In the genomic region with DNA sequence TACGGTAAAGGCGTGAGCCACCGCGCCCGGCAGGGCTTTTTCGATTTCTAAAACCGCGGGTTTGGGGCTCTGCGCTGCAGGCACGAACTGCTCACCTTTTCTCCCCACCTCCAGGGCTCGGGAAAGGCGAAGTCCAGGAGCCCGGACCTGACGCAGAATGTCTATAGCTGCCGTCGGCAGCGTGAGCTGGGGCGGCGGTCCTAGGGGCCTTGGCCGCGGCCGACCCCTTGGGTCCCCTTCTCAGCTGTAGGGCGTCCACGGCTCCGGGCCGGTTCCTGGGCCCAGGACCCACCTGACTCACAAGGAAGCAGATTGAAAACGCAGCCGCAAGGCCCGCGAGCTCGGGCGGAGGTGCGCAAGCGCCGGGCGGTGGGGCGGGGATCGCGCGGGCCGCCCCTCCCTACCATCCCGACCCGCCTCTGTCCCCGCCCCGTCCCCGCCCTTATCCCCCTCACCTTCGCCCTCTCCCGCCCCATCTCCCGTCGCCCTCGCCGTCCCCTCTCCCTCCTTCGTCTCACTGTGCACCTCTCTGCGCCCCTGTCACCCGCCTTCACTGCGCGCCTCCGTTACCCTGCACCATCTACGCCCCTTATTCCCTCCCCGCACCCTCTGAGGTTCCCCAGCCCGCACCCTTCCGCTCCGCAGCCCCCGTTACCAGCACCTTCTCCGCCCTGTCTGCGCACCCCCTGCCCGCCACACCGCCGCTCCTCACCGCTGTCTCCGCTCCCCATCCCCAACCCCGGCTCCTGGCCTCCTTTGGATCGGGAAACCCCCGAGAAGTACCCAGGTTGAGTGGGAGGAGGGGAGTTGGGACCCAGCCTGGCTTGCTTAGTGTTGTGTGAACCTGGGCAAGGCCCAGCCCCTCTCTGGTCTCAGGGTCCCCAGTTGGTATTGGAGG, we compare ENCODE assay signal across 1 cellular context.
TF ChIP-seq lines count a peak whose summit lies in the region.

A gene with protein sequence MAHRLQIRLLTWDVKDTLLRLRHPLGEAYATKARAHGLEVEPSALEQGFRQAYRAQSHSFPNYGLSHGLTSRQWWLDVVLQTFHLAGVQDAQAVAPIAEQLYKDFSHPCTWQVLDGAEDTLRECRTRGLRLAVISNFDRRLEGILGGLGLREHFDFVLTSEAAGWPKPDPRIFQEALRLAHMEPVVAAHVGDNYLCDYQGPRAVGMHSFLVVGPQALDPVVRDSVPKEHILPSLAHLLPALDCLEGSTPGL (minus strand): TSS at position 353 of the 898 bp plus-strand sequence. CDS start 2,632 bp downstream, outside the sequence.

TF ChIP-seq in GM12878, 131 proteins besides CTCF, POLR2A, EP300 and RAD21 (continued from another document and continues in another):
- TF ChIP-seq, protein P1, sequence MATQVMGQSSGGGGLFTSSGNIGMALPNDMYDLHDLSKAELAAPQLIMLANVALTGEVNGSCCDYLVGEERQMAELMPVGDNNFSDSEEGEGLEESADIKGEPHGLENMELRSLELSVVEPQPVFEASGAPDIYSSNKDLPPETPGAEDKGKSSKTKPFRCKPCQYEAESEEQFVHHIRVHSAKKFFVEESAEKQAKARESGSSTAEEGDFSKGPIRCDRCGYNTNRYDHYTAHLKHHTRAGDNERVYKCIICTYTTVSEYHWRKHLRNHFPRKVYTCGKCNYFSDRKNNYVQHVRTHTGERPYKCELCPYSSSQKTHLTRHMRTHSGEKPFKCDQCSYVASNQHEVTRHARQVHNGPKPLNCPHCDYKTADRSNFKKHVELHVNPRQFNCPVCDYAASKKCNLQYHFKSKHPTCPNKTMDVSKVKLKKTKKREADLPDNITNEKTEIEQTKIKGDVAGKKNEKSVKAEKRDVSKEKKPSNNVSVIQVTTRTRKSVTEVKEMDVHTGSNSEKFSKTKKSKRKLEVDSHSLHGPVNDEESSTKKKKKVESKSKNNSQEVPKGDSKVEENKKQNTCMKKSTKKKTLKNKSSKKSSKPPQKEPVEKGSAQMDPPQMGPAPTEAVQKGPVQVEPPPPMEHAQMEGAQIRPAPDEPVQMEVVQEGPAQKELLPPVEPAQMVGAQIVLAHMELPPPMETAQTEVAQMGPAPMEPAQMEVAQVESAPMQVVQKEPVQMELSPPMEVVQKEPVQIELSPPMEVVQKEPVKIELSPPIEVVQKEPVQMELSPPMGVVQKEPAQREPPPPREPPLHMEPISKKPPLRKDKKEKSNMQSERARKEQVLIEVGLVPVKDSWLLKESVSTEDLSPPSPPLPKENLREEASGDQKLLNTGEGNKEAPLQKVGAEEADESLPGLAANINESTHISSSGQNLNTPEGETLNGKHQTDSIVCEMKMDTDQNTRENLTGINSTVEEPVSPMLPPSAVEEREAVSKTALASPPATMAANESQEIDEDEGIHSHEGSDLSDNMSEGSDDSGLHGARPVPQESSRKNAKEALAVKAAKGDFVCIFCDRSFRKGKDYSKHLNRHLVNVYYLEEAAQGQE (IDR thresholded peaks at IDR 0.05; ENCODE audit: low read depth, low read length) = no peak
- TF ChIP-seq SUZ12 (IDR thresholded peaks at IDR 0.05; ENCODE audit: unreplicated experiment) (no peak), DPF2 (IDR thresholded peaks at IDR 0.05) (no peak; the same call in 1 of the 2 replicates), ASH2L (IDR thresholded peaks at IDR 0.05; ENCODE audit: borderline replicate concordance, low read depth) (no peak), NFXL1 (IDR thresholded peaks at IDR 0.05; ENCODE audit: borderline replicate concordance) (no peak), BMI1 (IDR thresholded peaks at IDR 0.05; ENCODE audit: borderline replicate concordance) (no peak), TCF3 (IDR thresholded peaks at IDR 0.05; ENCODE audit: borderline replicate concordance, insufficient read depth, low read depth, low read length) (0 out of 2 replicates have a peak, but pooled peaks have one; percentile 30), KAT2A (conservative IDR thresholded peaks at IDR 0.05; ENCODE audit: control insufficient read depth, low read depth, low read length) (no peak), MEF2A (IDR thresholded peaks at IDR 0.05; ENCODE audit: insufficient read depth, low read depth, low read length) (no peak), SP1 (IDR thresholded peaks at IDR 0.05; ENCODE audit: low read depth, low read length) (peak; percentile 14), TAF1 (IDR thresholded peaks at IDR 0.05; ENCODE audit: borderline replicate concordance, low read depth, low read length) (peak; percentile 49; the same call in 1 of the 2 replicates), SREBF2 (IDR thresholded peaks at IDR 0.05; ENCODE audit: low read length) (no peak), CHD2 (IDR thresholded peaks at IDR 0.05; ENCODE audit: borderline replicate concordance, low read depth, low read length) (0 out of 2 replicates have a peak, but pooled peaks have one; percentile 28), SMC3 (IDR thresholded peaks at IDR 0.05; ENCODE audit: borderline replicate concordance, low read length) (no peak), HCFC1 (IDR thresholded peaks at IDR 0.05; ENCODE audit: low read length) (no peak), EED (IDR thresholded peaks at IDR 0.05; ENCODE audit: low read depth) (0 out of 2 replicates have a peak, but pooled peaks have one; percentile 14), KDM1A (IDR thresholded peaks at IDR 0.05; ENCODE audit: borderline replicate concordance) (no peak), RB1 (IDR thresholded peaks at IDR 0.05; ENCODE audit: borderline replicate concordance) (no peak), YY1 (IDR thresholded peaks at IDR 0.05; ENCODE audit: low read depth, low read length) (no peak), EGR1 (IDR thresholded peaks at IDR 0.05; ENCODE audit: borderline replicate concordance in 1 of 2, low read depth in 2 of 2, low read length in 2 of 2) (no peak), SMAD1 (IDR thresholded peaks at IDR 0.05; ENCODE audit: low read depth, partially characterized antibody) (no peak), SIN3A (IDR thresholded peaks at IDR 0.05; ENCODE audit: low read depth, low read length) (no peak), TARDBP (IDR thresholded peaks at IDR 0.05; ENCODE audit: borderline replicate concordance) (no peak), NBN (IDR thresholded peaks at IDR 0.05) (peak; percentile 67; the same call in 1 of the 2 replicates), GATAD2B (conservative IDR thresholded peaks at IDR 0.05; ENCODE audit: low read depth) (peak; percentile 54), SRF (IDR thresholded peaks at IDR 0.05; ENCODE audit: low read depth in 2 of 2, low read length in 2 of 2) (no peak), POLR2AphosphoS2 (IDR thresholded peaks at IDR 0.05; ENCODE audit: low read depth, low read length) (0 out of 2 replicates have a peak, but pooled peaks have one; percentile 27), SMARCA5 (IDR thresholded peaks at IDR 0.05) (peak; percentile 61; the same call in 1 of the 2 replicates), ESRRA (IDR thresholded peaks at IDR 0.05; ENCODE audit: low read length) (no peak), CHD1 (IDR thresholded peaks at IDR 0.05; ENCODE audit: low read depth, low read length) (no peak), NRF1 (conservative IDR thresholded peaks at IDR 0.05; ENCODE audit: low read depth, low read length) (peak; percentile 83), RUNX3 (IDR thresholded peaks at IDR 0.05; ENCODE audit: low read length) (0 out of 2 replicates have a peak, but pooled peaks have one; percentile 28), RAD51 (IDR thresholded peaks at IDR 0.05) (no peak), IKZF1 (conservative IDR thresholded peaks at IDR 0.05) (peak; percentile 75), MTA2 (IDR thresholded peaks at IDR 0.05; ENCODE audit: low read depth) (no peak), ZNF207 (IDR thresholded peaks at IDR 0.05; ENCODE audit: borderline replicate concordance) (no peak; the same call in 1 of the 2 replicates), STAT3 (IDR thresholded peaks at IDR 0.05; ENCODE audit: low read depth, low read length) (no peak), BHLHE40 (IDR thresholded peaks at IDR 0.05; ENCODE audit: borderline replicate concordance in 1 of 2, low read depth in 2 of 2, low read length in 1 of 2) (peak in 1 of 2 experiments; percentile 31; a peak in 1 of 4 replicates), CEBPB (IDR thresholded peaks at IDR 0.05; ENCODE audit: borderline replicate concordance in 1 of 2, low read depth in 2 of 2, low read length in 2 of 2) (no peak), ZBED1 (IDR thresholded peaks at IDR 0.05; ENCODE audit: borderline replicate concordance) (no peak), ZNF384 (IDR thresholded peaks at IDR 0.05; ENCODE audit: borderline replicate concordance, low read depth, low read length) (no peak)
- TF ChIP-seq, protein P2, sequence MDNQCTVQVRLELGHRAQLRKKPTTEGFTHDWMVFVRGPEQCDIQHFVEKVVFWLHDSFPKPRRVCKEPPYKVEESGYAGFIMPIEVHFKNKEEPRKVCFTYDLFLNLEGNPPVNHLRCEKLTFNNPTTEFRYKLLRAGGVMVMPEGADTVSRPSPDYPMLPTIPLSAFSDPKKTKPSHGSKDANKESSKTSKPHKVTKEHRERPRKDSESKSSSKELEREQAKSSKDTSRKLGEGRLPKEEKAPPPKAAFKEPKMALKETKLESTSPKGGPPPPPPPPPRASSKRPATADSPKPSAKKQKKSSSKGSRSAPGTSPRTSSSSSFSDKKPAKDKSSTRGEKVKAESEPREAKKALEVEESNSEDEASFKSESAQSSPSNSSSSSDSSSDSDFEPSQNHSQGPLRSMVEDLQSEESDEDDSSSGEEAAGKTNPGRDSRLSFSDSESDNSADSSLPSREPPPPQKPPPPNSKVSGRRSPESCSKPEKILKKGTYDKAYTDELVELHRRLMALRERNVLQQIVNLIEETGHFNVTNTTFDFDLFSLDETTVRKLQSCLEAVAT (IDR thresholded peaks at IDR 0.05) = 0 out of 2 replicates have a peak, but pooled peaks have one; percentile 27
- TF ChIP-seq, protein P3, sequence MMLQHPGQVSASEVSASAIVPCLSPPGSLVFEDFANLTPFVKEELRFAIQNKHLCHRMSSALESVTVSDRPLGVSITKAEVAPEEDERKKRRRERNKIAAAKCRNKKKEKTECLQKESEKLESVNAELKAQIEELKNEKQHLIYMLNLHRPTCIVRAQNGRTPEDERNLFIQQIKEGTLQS (IDR thresholded peaks at IDR 0.05; ENCODE audit: borderline replicate concordance, extremely low read depth, low read depth, low read length) = no peak
- TF ChIP-seq, protein P4, sequence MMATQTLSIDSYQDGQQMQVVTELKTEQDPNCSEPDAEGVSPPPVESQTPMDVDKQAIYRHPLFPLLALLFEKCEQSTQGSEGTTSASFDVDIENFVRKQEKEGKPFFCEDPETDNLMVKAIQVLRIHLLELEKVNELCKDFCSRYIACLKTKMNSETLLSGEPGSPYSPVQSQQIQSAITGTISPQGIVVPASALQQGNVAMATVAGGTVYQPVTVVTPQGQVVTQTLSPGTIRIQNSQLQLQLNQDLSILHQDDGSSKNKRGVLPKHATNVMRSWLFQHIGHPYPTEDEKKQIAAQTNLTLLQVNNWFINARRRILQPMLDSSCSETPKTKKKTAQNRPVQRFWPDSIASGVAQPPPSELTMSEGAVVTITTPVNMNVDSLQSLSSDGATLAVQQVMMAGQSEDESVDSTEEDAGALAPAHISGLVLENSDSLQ (IDR thresholded peaks at IDR 0.05) = no peak
- TF ChIP-seq, protein P5, sequence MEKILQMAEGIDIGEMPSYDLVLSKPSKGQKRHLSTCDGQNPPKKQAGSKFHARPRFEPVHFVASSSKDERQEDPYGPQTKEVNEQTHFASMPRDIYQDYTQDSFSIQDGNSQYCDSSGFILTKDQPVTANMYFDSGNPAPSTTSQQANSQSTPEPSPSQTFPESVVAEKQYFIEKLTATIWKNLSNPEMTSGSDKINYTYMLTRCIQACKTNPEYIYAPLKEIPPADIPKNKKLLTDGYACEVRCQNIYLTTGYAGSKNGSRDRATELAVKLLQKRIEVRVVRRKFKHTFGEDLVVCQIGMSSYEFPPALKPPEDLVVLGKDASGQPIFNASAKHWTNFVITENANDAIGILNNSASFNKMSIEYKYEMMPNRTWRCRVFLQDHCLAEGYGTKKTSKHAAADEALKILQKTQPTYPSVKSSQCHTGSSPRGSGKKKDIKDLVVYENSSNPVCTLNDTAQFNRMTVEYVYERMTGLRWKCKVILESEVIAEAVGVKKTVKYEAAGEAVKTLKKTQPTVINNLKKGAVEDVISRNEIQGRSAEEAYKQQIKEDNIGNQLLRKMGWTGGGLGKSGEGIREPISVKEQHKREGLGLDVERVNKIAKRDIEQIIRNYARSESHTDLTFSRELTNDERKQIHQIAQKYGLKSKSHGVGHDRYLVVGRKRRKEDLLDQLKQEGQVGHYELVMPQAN (conservative IDR thresholded peaks at IDR 0.05) = peak; percentile 65; the same call in 1 of the 2 replicates
- TF ChIP-seq, protein P6, sequence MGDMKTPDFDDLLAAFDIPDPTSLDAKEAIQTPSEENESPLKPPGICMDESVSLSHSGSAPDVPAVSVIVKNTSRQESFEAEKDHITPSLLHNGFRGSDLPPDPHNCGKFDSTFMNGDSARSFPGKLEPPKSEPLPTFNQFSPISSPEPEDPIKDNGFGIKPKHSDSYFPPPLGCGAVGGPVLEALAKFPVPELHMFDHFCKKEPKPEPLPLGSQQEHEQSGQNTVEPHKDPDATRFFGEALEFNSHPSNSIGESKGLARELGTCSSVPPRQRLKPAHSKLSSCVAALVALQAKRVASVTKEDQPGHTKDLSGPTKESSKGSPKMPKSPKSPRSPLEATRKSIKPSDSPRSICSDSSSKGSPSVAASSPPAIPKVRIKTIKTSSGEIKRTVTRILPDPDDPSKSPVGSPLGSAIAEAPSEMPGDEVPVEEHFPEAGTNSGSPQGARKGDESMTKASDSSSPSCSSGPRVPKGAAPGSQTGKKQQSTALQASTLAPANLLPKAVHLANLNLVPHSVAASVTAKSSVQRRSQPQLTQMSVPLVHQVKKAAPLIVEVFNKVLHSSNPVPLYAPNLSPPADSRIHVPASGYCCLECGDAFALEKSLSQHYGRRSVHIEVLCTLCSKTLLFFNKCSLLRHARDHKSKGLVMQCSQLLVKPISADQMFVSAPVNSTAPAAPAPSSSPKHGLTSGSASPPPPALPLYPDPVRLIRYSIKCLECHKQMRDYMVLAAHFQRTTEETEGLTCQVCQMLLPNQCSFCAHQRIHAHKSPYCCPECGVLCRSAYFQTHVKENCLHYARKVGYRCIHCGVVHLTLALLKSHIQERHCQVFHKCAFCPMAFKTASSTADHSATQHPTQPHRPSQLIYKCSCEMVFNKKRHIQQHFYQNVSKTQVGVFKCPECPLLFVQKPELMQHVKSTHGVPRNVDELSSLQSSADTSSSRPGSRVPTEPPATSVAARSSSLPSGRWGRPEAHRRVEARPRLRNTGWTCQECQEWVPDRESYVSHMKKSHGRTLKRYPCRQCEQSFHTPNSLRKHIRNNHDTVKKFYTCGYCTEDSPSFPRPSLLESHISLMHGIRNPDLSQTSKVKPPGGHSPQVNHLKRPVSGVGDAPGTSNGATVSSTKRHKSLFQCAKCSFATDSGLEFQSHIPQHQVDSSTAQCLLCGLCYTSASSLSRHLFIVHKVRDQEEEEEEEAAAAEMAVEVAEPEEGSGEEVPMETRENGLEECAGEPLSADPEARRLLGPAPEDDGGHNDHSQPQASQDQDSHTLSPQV (IDR thresholded peaks at IDR 0.05) = no peak
- TF ChIP-seq, protein P7, sequence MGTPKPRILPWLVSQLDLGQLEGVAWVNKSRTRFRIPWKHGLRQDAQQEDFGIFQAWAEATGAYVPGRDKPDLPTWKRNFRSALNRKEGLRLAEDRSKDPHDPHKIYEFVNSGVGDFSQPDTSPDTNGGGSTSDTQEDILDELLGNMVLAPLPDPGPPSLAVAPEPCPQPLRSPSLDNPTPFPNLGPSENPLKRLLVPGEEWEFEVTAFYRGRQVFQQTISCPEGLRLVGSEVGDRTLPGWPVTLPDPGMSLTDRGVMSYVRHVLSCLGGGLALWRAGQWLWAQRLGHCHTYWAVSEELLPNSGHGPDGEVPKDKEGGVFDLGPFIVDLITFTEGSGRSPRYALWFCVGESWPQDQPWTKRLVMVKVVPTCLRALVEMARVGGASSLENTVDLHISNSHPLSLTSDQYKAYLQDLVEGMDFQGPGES (IDR thresholded peaks at IDR 0.05) = no peak
